16 cellular contexts compared by ENCODE assay signal in genomic region chr13:78689011-78689410, GRCh38. TPM values are rescaled to one million over a fixed set of nuclear protein-coding genes. Genes with fewer than 3 reads are reported as not detected.
A peak's percentile ranks its signal among the peaks of the same experiment; 100 is the strongest.
DNase-seq lines count a peak whose midpoint lies in the region; TF ChIP-seq lines count a peak whose summit lies in the region.
"Had no signal": no experiment of that assay in that cellular context is flagged by ENCODE, and none has a peak within 500 bp of the region (broad histone marks: within the 10 kb centered on the region; RNA-seq: fewer than 3 reads in every experiment).

No MANE protein-coding gene starts in this region.

- peak; percentile 5 for DNase-seq in cerebellum (ENCODE audit: low spot score)
- DNase-seq in NCI-H1417 treated with DMSO at 0.1 percent for 48 hours (lab: John Stamatoyannopoulos, UW): no peak
- DNase-seq in NCI-H2196 (lab: John Stamatoyannopoulos, UW; ENCODE audit: unreplicated experiment): no peak
- DNase-seq in NCI-H226: no peak
- DNase-seq in T-helper 2 cell: no peak
- DNase-seq: activated CD4-positive, alpha-beta T cell treated with anti-CD3 and anti-CD28 coated beads for 1 hour; activated T-cell treated with anti-CD3 and anti-CD28 coated beads, Interleukin-2, amount 50 U/mL, for 48 hours; foreskin melanocyte; KG1; NCI-H2029 treated with DMSO at 0.1 percent for 48 hours; NK-92 treated with Interleukin-12 subunit alpha and Interleukin-12 subunit beta, amount 100 ng/mL, for 24 hours; sigmoid colon had no signal

- WGBS in liver: 29% methylated on average over 2 of the region's 2 CpGs

- H3K27me3 ChIP-seq in liver (ENCODE audit: control insufficient read depth in 4 of 4, insufficient read depth in 4 of 4, low read length in 3 of 4): peaks cover 0 to under 1% (median 0%) of the 10 kb centered on the region in 4 donors
- H3K27me3 ChIP-seq: BLaER1 treated with 17β-estradiol and CSF1 and Interleukin-3, amounts not matched to agents 10 nM and 100 nM; sigmoid colon had no signal

- H3K4me3 ChIP-seq in liver (ENCODE audit: low read depth in 1 of 3, low read length in 3 of 3): no peak overlapping the region
- H3K4me3 ChIP-seq: BLaER1 treated with 17β-estradiol and CSF1 and Interleukin-3, amounts not matched to agents 10 nM and 100 nM; sigmoid colon had no signal

- no peaks in the 10 kb centered on the region for H3K4me1 ChIP-seq in liver (ENCODE audit: control insufficient read depth in 4 of 4, insufficient read depth in 4 of 4, low read length in 3 of 4)
- H3K4me1 ChIP-seq: BLaER1 treated with 17β-estradiol and CSF1 and Interleukin-3, amounts not matched to agents 10 nM and 100 nM; sigmoid colon had no signal

- H3K9ac ChIP-seq in liver (ENCODE audit: low read depth in 1 of 2, low read length in 2 of 2): no peak overlapping the region
- H3K9ac ChIP-seq: BLaER1 treated with 17β-estradiol and CSF1 and Interleukin-3, amounts not matched to agents 10 nM and 100 nM had no signal

- no peaks in the 10 kb centered on the region for H3K36me3 ChIP-seq in liver (ENCODE audit: control insufficient read depth in 4 of 4, insufficient read depth in 3 of 4, low read depth in 1 of 4, low read length in 3 of 4)
- H3K36me3 ChIP-seq: BLaER1 treated with 17β-estradiol and CSF1 and Interleukin-3, amounts not matched to agents 10 nM and 100 nM; sigmoid colon had no signal

- H3K9me3 ChIP-seq in liver (ENCODE audit: control insufficient read depth in 4 of 4, low read length in 3 of 4): no peaks in the 10 kb centered on the region
- H3K9me3 ChIP-seq: sigmoid colon had no signal

- TF ChIP-seq RAD21 in Ishikawa (IDR thresholded peaks at IDR 0.05; ENCODE audit: low read depth) (peak; percentile 8; the same call in 1 of the 2 replicates), liver (IDR thresholded peaks at IDR 0.05) (peak; percentile 63 to 69)

- H3K27ac ChIP-seq in C4-2B (no peak overlapping the region), liver (ENCODE audit: low read depth in 1 of 2, low read length in 2 of 2) (no peak overlapping the region)
- H3K27ac ChIP-seq: BLaER1 treated with 17β-estradiol and CSF1 and Interleukin-3, amounts not matched to agents 10 nM and 100 nM; sigmoid colon had no signal

- TF ChIP-seq CTCF in C4-2B (conservative IDR thresholded peaks at IDR 0.05) (0 out of 2 replicates have a peak, but pooled peaks have one; percentile 6), liver (IDR thresholded peaks at IDR 0.05; ENCODE audit: low read depth, low read length, missing input control) (peak; percentile 31)

- no peak for TF ChIP-seq EP300 in Ishikawa (IDR thresholded peaks at IDR 0.05; ENCODE audit: borderline replicate concordance)

TF ChIP-seq in Ishikawa, 13 proteins besides CTCF, POLR2A, EP300 and RAD21:
- no peak for TF ChIP-seq TAF1 (IDR thresholded peaks at IDR 0.05; ENCODE audit: low read depth)
- no peak for TF ChIP-seq YY1 (IDR thresholded peaks at IDR 0.05; ENCODE audit: low read depth)
- TF ChIP-seq EGR1 (IDR thresholded peaks at IDR 0.05): no peak
- no peak for TF ChIP-seq TEAD4 (IDR thresholded peaks at IDR 0.05)
- TF ChIP-seq ZBTB7A (IDR thresholded peaks at IDR 0.05; ENCODE audit: low read depth): no peak
- TF ChIP-seq TCF12 (IDR thresholded peaks at IDR 0.05; ENCODE audit: low read depth): no peak
- TF ChIP-seq USF1 (IDR thresholded peaks at IDR 0.05): no peak
- TF ChIP-seq CEBPB (IDR thresholded peaks at IDR 0.05): no peak
- TF ChIP-seq FOXM1 (IDR thresholded peaks at IDR 0.05; ENCODE audit: borderline replicate concordance, low read depth): no peak
- no peak for TF ChIP-seq MAX (IDR thresholded peaks at IDR 0.05)
- no peak for TF ChIP-seq NFIC (IDR thresholded peaks at IDR 0.05)
- no peak for TF ChIP-seq REST (IDR thresholded peaks at IDR 0.05; ENCODE audit: low read depth)
TF ChIP-seq in Ishikawa: peak in this region for 0.

TF ChIP-seq in liver, 16 proteins besides CTCF, POLR2A, EP300 and RAD21:
- TF ChIP-seq TAF1 (conservative IDR thresholded peaks at IDR 0.05): no peak
- no peak for TF ChIP-seq GABPA (IDR thresholded peaks at IDR 0.05 in 1 of 2, conservative IDR thresholded peaks at IDR 0.05 in 1 of 2)
TF ChIP-seq in liver: peak in this region for 0.

RNA-seq across cellular contexts. Expression of gene OBI1, which starts 30.1 kb away (rescaled TPM):
- total RNA-seq in cerebellum (31.5 TPM), liver (1 to 10 TPM; 4.1 to 8.9 TPM)
- polyA plus RNA-seq in liver: 1 to 10 TPM; 1.7 to 2.0 TPM
